24 cellular contexts compared by ENCODE assay signal in genomic region chr13:106306748-106307277, GRCh38.
DNase-seq lines count a peak whose midpoint lies in the region; ATAC-seq, FAIRE-seq and TF ChIP-seq lines count a peak whose summit lies in the region.
"Had no signal": no experiment of that assay in that cellular context is flagged by ENCODE, and none has a peak within 500 bp of the region (broad histone marks: within the 10 kb centered on the region; RNA-seq: fewer than 3 reads in every experiment).

No MANE protein-coding gene starts in this region.

- TF ChIP-seq EP300 in HepG2 (IDR thresholded peaks at IDR 0.05; ENCODE audit: low read depth in 2 of 2, low read length in 2 of 2): no peak
- TF ChIP-seq EP300 in HepG2 (CRISPR knock-in tag; IDR thresholded peaks at IDR 0.05; ENCODE audit: borderline replicate concordance): no peak

- no peak overlapping the region for H3K4me3 ChIP-seq in HepG2 (replicated peaks in 1 of 3; ENCODE audit: insufficient read depth in 1 of 3, low read depth in 2 of 3, low read length in 3 of 3)
- no peak overlapping the region for H3K4me3 ChIP-seq in right lobe of liver
- H3K4me3 ChIP-seq: BLaER1 treated with 17β-estradiol and CSF1 and Interleukin-3, amounts not matched to agents 10 nM and 100 nM; GM12878; HAP-1 had no signal

- no peaks in the 10 kb centered on the region for H3K4me1 ChIP-seq in HepG2 (ENCODE audit: insufficient read depth, low read length)
- H3K4me1 ChIP-seq in right lobe of liver: no peaks in the 10 kb centered on the region
- H3K4me1 ChIP-seq: BE2C; BLaER1 treated with 17β-estradiol and CSF1 and Interleukin-3, amounts not matched to agents 10 nM and 100 nM; HAP-1 had no signal

- intact Hi-C loops in HepG2 (cut with micrococcal nuclease; ENCODE audit: unreplicated experiment) (no loop called here), right lobe of liver (cut with DNase I) (no loop called here)

- peaks cover 55% of the 10 kb centered on the region for H3K9me3 Mint-ChIP-seq in WTC11
- H3K9me3 Mint-ChIP-seq in chondrocyte (ENCODE audit: low read depth): peaks cover 29% of the 10 kb centered on the region

- TF ChIP-seq CTCF in HepG2 (CRISPR knock-in tag; IDR thresholded peaks at IDR 0.05) (no peak), right lobe of liver (IDR thresholded peaks at IDR 0.05) (no peak), WTC11 (IDR thresholded peaks at IDR 0.05) (no peak), chondrocyte (IDR thresholded peaks at IDR 0.05) (no peak)

- H3K36me3 Mint-ChIP-seq in WTC11 (peaks cover 40% of the 10 kb centered on the region), chondrocyte (ENCODE audit: low read depth) (peaks cover 1% of the 10 kb centered on the region)
- H3K36me3 Mint-ChIP-seq: CD14-positive monocyte; CD8-positive, alpha-beta memory T cell had no signal

- H3K36me3 ChIP-seq in HepG2 (replicated peaks in 1 of 2; ENCODE audit: control insufficient read depth in 1 of 2, insufficient read depth in 2 of 2, low read length in 2 of 2): no peaks in the 10 kb centered on the region
- no peaks in the 10 kb centered on the region for H3K36me3 ChIP-seq in right lobe of liver
- H3K36me3 ChIP-seq: BE2C; BLaER1 treated with 17β-estradiol and CSF1 and Interleukin-3, amounts not matched to agents 10 nM and 100 nM; HAP-1 had no signal

- H3K27me3 Mint-ChIP-seq in WTC11 (ENCODE audit: low read depth): no peaks in the 10 kb centered on the region
- H3K27me3 Mint-ChIP-seq in chondrocyte (ENCODE audit: low read depth): no peaks in the 10 kb centered on the region
- H3K27me3 Mint-ChIP-seq: CD4-positive, alpha-beta T cell had no signal

- 0% methylated on average over 5 of the region's 6 CpGs for WGBS in HepG2 (ENCODE audit: low lambda C conversion rate)
- 35% methylated on average over 5 of the region's 6 CpGs for WGBS in right lobe of liver (ENCODE audit: insufficient coverage, low coverage, low lambda C conversion rate, missing lambda C conversion rate)

- no peak for FAIRE-seq in HepG2 (lab: Jason Lieb, UNC)
- FAIRE-seq: A204.1, D721Med, GM12878, GM19239 had no signal

- H3K9me3 ChIP-seq in HepG2 (ENCODE audit: low read length) (peaks cover 13% of the 10 kb centered on the region), right lobe of liver (no peaks in the 10 kb centered on the region)
- H3K9me3 ChIP-seq: BE2C, HAP-1 had no signal

- H3K27ac Mint-ChIP-seq in WTC11 (no peak overlapping the region), chondrocyte (ENCODE audit: unreplicated experiment) (no peak overlapping the region)
- H3K27ac Mint-ChIP-seq: CD14-positive monocyte; CD4-positive, alpha-beta T cell; CD8-positive, alpha-beta memory T cell had no signal

- H3K27me3 ChIP-seq in HepG2 (ENCODE audit: control insufficient read depth in 1 of 2, insufficient read depth in 2 of 2, low read length in 2 of 2) (no peaks in the 10 kb centered on the region), right lobe of liver (no peaks in the 10 kb centered on the region)
- H3K27me3 ChIP-seq: BE2C; BLaER1 treated with 17β-estradiol and CSF1 and Interleukin-3, amounts not matched to agents 10 nM and 100 nM had no signal

- BruUV-seq in HepG2 (replicated peaks; lab: Mats Ljungman, UMichigan): no TSS peak

- DNase-seq in HepG2 (ENCODE audit: low spot score): no peak
- no peak for DNase-seq in right lobe of liver
- DNase-seq in NCI-H82 (lab: John Stamatoyannopoulos, UW): peak; percentile 96
- DNase-seq in WTC11 (ENCODE audit: low spot score): no peak
- no peak for DNase-seq in chondrocyte (ENCODE audit: low spot score)
- DNase-seq: ACHN; AML-193; BE2C; CD4-positive, alpha-beta T cell; CD8-positive, alpha-beta memory T cell; DMS 273 treated with DMSO at 0.1 percent for 48 hours; DMS79; EL; GDM1; GOT3 had no signal

- H3K27ac ChIP-seq in HepG2 (ENCODE audit: extremely low read length, insufficient read depth, low read length) (no peak overlapping the region), right lobe of liver (no peak overlapping the region)
- H3K27ac ChIP-seq: 22Rv1; BLaER1 treated with 17β-estradiol and CSF1 and Interleukin-3, amounts not matched to agents 10 nM and 100 nM had no signal

- peaks cover 14% of the 10 kb centered on the region for H3K4me1 Mint-ChIP-seq in WTC11
- H3K4me1 Mint-ChIP-seq in chondrocyte (ENCODE audit: low read depth): no peaks in the 10 kb centered on the region
- H3K4me1 Mint-ChIP-seq: CD14-positive monocyte; CD8-positive, alpha-beta memory T cell had no signal

- H3K4me3 Mint-ChIP-seq in WTC11 (no peak overlapping the region), chondrocyte (ENCODE audit: unreplicated experiment) (no peak overlapping the region)
- H3K4me3 Mint-ChIP-seq: CD14-positive monocyte; CD4-positive, alpha-beta T cell; CD8-positive, alpha-beta memory T cell had no signal

- POLR2A ChIA-PET in HepG2 (lab: Yijun Ruan, JAX): no interaction called here
- POLR2A ChIA-PET in WTC11 (lab: Charles Lee): no interaction called here

- TF ChIP-seq POLR2A in HepG2 (IDR thresholded peaks at IDR 0.05; ENCODE audit: insufficient read depth in 1 of 2, low read depth in 2 of 2, low read length in 2 of 2) (no peak), right lobe of liver (IDR thresholded peaks at IDR 0.05) (no peak)

- no peak overlapping the region for H3K4me2 ChIP-seq in HepG2 (ENCODE audit: low read depth, low read length)
- H3K4me2 ChIP-seq: BLaER1 treated with 17β-estradiol and CSF1 and Interleukin-3, amounts not matched to agents 10 nM and 100 nM had no signal

- in situ Hi-C loops in HepG2 (cut with HindIII; ENCODE audit: extremely low pct_ligation_motif_present, low pct_unique_long_range_greater_than_20kb): no loop called here

- ATAC-seq in HepG2: no peak
- no peak for ATAC-seq in right lobe of liver
- peak; percentile 56 for ATAC-seq in WTC11
- no peak for ATAC-seq in HG02588 (IDR thresholded peaks at IDR 0.05; ENCODE audit: unreplicated experiment)
- ATAC-seq: GM12878 had no signal

- no peaks in the 10 kb centered on the region for H3K79me2 ChIP-seq in HepG2 (ENCODE audit: insufficient read depth, low read length)

- H4K20me1 ChIP-seq in HepG2 (ENCODE audit: insufficient read depth, low read length): no peaks in the 10 kb centered on the region
- H4K20me1 ChIP-seq: BLaER1 treated with 17β-estradiol and CSF1 and Interleukin-3, amounts not matched to agents 10 nM and 100 nM had no signal

- CTCF ChIA-PET in HepG2 (lab: Yijun Ruan, JAX; ENCODE audit: low intra/inter-chr PET ratio, low total read pairs): no interaction called here
- CTCF ChIA-PET in WTC11 (lab: Charles Lee): no interaction called here

- H3K9ac ChIP-seq in HepG2 (ENCODE audit: insufficient read depth, low read depth, low read length): no peak overlapping the region
- H3K9ac ChIP-seq: BLaER1 treated with 17β-estradiol and CSF1 and Interleukin-3, amounts not matched to agents 10 nM and 100 nM had no signal

- no peak overlapping the region for H2AFZ ChIP-seq in HepG2 (ENCODE audit: low read length)

- TF ChIP-seq RAD21 in HepG2 (CRISPR knock-in tag; IDR thresholded peaks at IDR 0.05): no peak

TF ChIP-seq in HepG2, 621 proteins besides CTCF, POLR2A, EP300 and RAD21:
- TF ChIP-seq U2AF2 (IDR thresholded peaks at IDR 0.05; ENCODE audit: low read depth, low read length) (no peak), MAFK (conservative IDR thresholded peaks at IDR 0.05 in 1 of 2, IDR thresholded peaks at IDR 0.05 in 1 of 2; ENCODE audit: low read length in 2 of 2) (peak; percentile 30 to 56; a peak in 2 of 4 replicates), MAFF (IDR thresholded peaks at IDR 0.05; ENCODE audit: low read depth, low read length) (peak; percentile 31; the same call in 1 of the 2 replicates)
TF ChIP-seq in HepG2: peak in this region for 2.

TF ChIP-seq in WTC11, 78 proteins besides CTCF, POLR2A, EP300 and RAD21 (continues in another document):
- no peak for TF ChIP-seq ZNF121 (CRISPR knock-in tag; IDR thresholded peaks at IDR 0.05)
- TF ChIP-seq FOXP1 (CRISPR knock-in tag; IDR thresholded peaks at IDR 0.05; ENCODE audit: borderline replicate concordance): no peak
- TF ChIP-seq TCF7 (CRISPR knock-in tag; IDR thresholded peaks at IDR 0.05; ENCODE audit: low read depth): no peak
- TF ChIP-seq ZNF263 (CRISPR knock-in tag; IDR thresholded peaks at IDR 0.05; ENCODE audit: low read depth): no peak
- TF ChIP-seq, protein P1, sequence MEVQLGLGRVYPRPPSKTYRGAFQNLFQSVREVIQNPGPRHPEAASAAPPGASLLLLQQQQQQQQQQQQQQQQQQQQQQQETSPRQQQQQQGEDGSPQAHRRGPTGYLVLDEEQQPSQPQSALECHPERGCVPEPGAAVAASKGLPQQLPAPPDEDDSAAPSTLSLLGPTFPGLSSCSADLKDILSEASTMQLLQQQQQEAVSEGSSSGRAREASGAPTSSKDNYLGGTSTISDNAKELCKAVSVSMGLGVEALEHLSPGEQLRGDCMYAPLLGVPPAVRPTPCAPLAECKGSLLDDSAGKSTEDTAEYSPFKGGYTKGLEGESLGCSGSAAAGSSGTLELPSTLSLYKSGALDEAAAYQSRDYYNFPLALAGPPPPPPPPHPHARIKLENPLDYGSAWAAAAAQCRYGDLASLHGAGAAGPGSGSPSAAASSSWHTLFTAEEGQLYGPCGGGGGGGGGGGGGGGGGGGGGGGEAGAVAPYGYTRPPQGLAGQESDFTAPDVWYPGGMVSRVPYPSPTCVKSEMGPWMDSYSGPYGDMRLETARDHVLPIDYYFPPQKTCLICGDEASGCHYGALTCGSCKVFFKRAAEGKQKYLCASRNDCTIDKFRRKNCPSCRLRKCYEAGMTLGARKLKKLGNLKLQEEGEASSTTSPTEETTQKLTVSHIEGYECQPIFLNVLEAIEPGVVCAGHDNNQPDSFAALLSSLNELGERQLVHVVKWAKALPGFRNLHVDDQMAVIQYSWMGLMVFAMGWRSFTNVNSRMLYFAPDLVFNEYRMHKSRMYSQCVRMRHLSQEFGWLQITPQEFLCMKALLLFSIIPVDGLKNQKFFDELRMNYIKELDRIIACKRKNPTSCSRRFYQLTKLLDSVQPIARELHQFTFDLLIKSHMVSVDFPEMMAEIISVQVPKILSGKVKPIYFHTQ (CRISPR knock-in tag; IDR thresholded peaks at IDR 0.05): no peak
